ENCODE assay signal across 24 cellular contexts in genomic region chr10:117470733-117471132, GRCh38.
"Had no signal": no experiment of that assay in that cellular context is flagged by ENCODE, and none has a peak within 500 bp of the region (broad histone marks: within the 10 kb centered on the region; RNA-seq: fewer than 3 reads in every experiment).

No MANE protein-coding gene starts in this region.

- DNase-seq: dorsolateral prefrontal cortex; effector CD4-positive, alpha-beta T cell; foreskin fibroblast; gastrocnemius medialis; head of caudate nucleus; natural killer cell; occipital lobe; ovary; psoas muscle; right cardiac atrium; stimulated activated CD4-positive, alpha-beta T cell treated with anti-CD3 and anti-CD28 coated beads, Interleukin-4, amount 100 ng/mL, for 4 hours; stimulated activated naive CD8-positive, alpha-beta T cell treated with anti-CD3 and anti-CD28 coated beads, Interleukin-15, Interleukin-2, amounts not matched to agents 100 U/mL and 50 U/mL, for 24 hours; substantia nigra; testis; tibial artery had no signal

- H3K4me1 Mint-ChIP-seq: memory B cell; stimulated activated memory B cell treated with anti-CD40 and anti-IgM and Interleukin-4, amounts not matched to agents 10 μg/mL and 1 μg/mL and 100 μg/mL, for 72 hours had no signal

- H3K36me3 ChIP-seq: gastrocnemius medialis, ovary, spleen, tibial artery had no signal

- ATAC-seq: esophagus mucosa; gastrocnemius medialis; natural killer cell; psoas muscle; right cardiac atrium; stimulated activated memory B cell treated with anti-CD40 and anti-IgM and Interleukin-4, amounts not matched to agents 10 μg/mL and 1 μg/mL and 100 μg/mL, for 72 hours; stimulated activated naive CD8-positive, alpha-beta T cell treated with anti-CD3 and anti-CD28 coated beads, Interleukin-15, Interleukin-2, amounts not matched to agents 100 U/mL and 50 U/mL, for 24 hours had no signal

- H3K9me3 ChIP-seq: gastrocnemius medialis, ovary, psoas muscle, testis, tibial artery had no signal

- H3K4me3 Mint-ChIP-seq: memory B cell; natural killer cell; stimulated activated memory B cell treated with anti-CD40 and anti-IgM and Interleukin-4, amounts not matched to agents 10 μg/mL and 1 μg/mL and 100 μg/mL, for 72 hours; type B pancreatic cell had no signal

- H3K4me1 ChIP-seq: gastrocnemius medialis, psoas muscle, spleen, testis had no signal

- H3K27me3 ChIP-seq: gastrocnemius medialis, ovary, testis, tibial artery had no signal

- H3K27ac ChIP-seq: dorsolateral prefrontal cortex, epithelial cell of prostate, gastrocnemius medialis, ovary, psoas muscle, spleen, testis, tibial artery had no signal

- H3K4me3 ChIP-seq: dorsolateral prefrontal cortex, gastrocnemius medialis, lung, ovary, psoas muscle, skin epidermis, spleen, testis, tibial artery had no signal

- H3K27ac Mint-ChIP-seq: memory B cell; natural killer cell; stimulated activated memory B cell treated with anti-CD40 and anti-IgM and Interleukin-4, amounts not matched to agents 10 μg/mL and 1 μg/mL and 100 μg/mL, for 72 hours; type B pancreatic cell had no signal

- FAIRE-seq: keratinocyte had no signal

- H3K36me3 Mint-ChIP-seq: memory B cell; natural killer cell; stimulated activated memory B cell treated with anti-CD40 and anti-IgM and Interleukin-4, amounts not matched to agents 10 μg/mL and 1 μg/mL and 100 μg/mL, for 72 hours; type B pancreatic cell had no signal

- H3K9me3 Mint-ChIP-seq: memory B cell; natural killer cell; stimulated activated memory B cell treated with anti-CD40 and anti-IgM and Interleukin-4, amounts not matched to agents 10 μg/mL and 1 μg/mL and 100 μg/mL, for 72 hours; type B pancreatic cell had no signal
